8 cellular contexts compared by ENCODE assay signal in the genomic region with DNA sequence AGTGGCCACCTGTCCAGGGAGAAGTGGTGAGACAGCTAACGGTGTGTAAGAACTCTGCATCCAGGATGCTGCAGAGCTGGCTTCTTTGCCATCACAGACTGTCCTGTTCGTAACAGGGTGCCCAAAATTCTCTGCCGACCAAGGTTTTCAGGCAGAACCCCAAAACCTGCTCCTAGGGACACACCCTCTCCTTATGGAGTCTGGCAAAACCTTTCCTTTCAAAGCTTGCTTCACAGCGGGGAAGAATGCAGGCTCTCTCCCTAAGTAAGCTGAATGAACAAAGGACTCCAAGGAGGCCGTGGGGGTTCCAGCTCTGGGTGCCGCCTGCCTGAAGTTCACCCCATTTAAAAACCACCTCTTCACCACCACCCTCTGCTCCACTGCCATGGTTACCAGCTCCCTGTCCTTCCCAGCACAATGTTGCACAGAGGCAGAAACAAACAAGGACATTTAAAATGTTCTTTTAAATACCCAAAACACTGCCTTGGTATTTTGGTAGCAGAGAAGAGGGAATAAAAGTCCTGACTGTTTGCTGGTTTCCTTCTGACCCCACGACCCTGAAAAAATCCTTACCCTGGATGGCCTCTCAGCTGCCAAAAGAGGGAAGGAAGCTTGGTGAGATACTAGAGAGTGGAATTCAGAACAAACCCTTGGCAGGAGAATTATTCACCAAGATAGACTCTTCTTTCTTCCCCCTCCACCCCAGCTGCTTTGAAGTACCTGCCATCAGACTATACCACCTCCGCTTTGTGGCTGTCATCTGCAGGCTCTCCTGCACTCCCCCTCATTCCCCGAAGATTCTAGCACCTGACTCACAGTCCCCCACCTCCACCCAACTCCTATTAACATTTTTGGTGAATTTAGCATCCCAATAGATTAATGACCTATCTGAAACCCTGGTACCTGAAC. TPM values are rescaled to one million over a fixed set of nuclear protein-coding genes. Genes with fewer than 3 reads are reported as not detected.
DNase-seq lines count a peak whose midpoint lies in the region; ATAC-seq and TF ChIP-seq lines count a peak whose summit lies in the region.

No MANE protein-coding gene starts in this region.

- H3K27me3 ChIP-seq in Caco-2 (replicated peaks; ENCODE audit: control insufficient read depth, insufficient read depth, low read length) (no peaks in the 10 kb centered on the region), iPS DF 6.9 (ENCODE audit: control insufficient read depth, insufficient read depth, low read length) (peaks cover 1% of the 10 kb centered on the region; the same call in 1 of the 2 replicates), smooth muscle cell (ENCODE audit: low read depth) (no peaks in the 10 kb centered on the region)

- H3K36me3 Mint-ChIP-seq in Caco-2 (ENCODE audit: insufficient read depth, unreplicated experiment), result peaks cover 4% of the 10 kb centered on the region
- no peaks in the 10 kb centered on the region for H3K36me3 Mint-ChIP-seq in activated naive CD8-positive, alpha-beta T cell treated with anti-CD3 and anti-CD28 coated beads, Interleukin-2, amount 10 ng/mL, durations not matched to agents 7 days and 5 days

- H3K36me3 ChIP-seq in Caco-2 (ENCODE audit: control insufficient read depth, insufficient read depth, low read length) (no peaks in the 10 kb centered on the region), iPS DF 6.9 (ENCODE audit: control insufficient read depth, insufficient read depth, low read length) (no peaks in the 10 kb centered on the region), smooth muscle cell (ENCODE audit: low read depth) (no peaks in the 10 kb centered on the region)

- H3K79me2 ChIP-seq in smooth muscle cell (ENCODE audit: low read depth), result no peaks in the 10 kb centered on the region

- H2AFZ ChIP-seq in smooth muscle cell (ENCODE audit: low read depth), result no peak overlapping the region

- POLR2A ChIA-PET in Caco-2 (lab: Charles Lee), result interaction anchor here (0.6 to 0.7 kb wide), 4 partner anchors 62 to 1348 kb away, joined by 4 to 7 read pairs (median 5); no protein-coding TSS in a partner anchor
- POLR2A ChIA-PET in activated naive CD8-positive, alpha-beta T cell treated with anti-CD3 and anti-CD28 coated beads, Interleukin-2, amount 10 ng/mL, durations not matched to agents 7 days and 5 days (lab: Charles Lee), result interaction anchor here (0.6 to 4.7 kb wide), 10 partner anchors 10 to 181 kb away, joined by 3 to 79 read pairs (median 10); a partner anchor contains a TSS

- H3K4me2 ChIP-seq in smooth muscle cell, result peak overlapping the region; percentile 97

- H3K27ac ChIP-seq in iPS DF 6.9 (ENCODE audit: low read length), result no peak overlapping the region
- peak overlapping the region; percentile 90 for H3K27ac ChIP-seq in smooth muscle cell (ENCODE audit: low read depth)

- no peaks in the 10 kb centered on the region for H4K20me1 ChIP-seq in smooth muscle cell (ENCODE audit: low read depth)

- H3K9me3 ChIP-seq in Caco-2, result no peaks in the 10 kb centered on the region
- H3K9me3 ChIP-seq in iPS DF 6.9 (ENCODE audit: control insufficient read depth, insufficient read depth, low read length), result no peaks in the 10 kb centered on the region
- H3K9me3 ChIP-seq in smooth muscle cell (replicated peaks; ENCODE audit: low read depth), result no peaks in the 10 kb centered on the region

- H3K4me1 ChIP-seq in Caco-2 (no peaks in the 10 kb centered on the region), iPS DF 6.9 (ENCODE audit: control insufficient read depth, insufficient read depth, low read length) (peaks cover 3% of the 10 kb centered on the region; the same call in 1 of the 2 replicates), smooth muscle cell (ENCODE audit: low read depth) (peaks cover 13% of the 10 kb centered on the region)

- no peaks in the 10 kb centered on the region for H3K9me3 Mint-ChIP-seq in Caco-2 (ENCODE audit: unreplicated experiment)
- no peaks in the 10 kb centered on the region for H3K9me3 Mint-ChIP-seq in activated naive CD8-positive, alpha-beta T cell treated with anti-CD3 and anti-CD28 coated beads, Interleukin-2, amount 10 ng/mL, durations not matched to agents 7 days and 5 days

- H3K4me3 ChIP-seq in Caco-2 (ENCODE audit: low read depth, low read length) (no peak overlapping the region), iPS DF 6.9 (ENCODE audit: low read length) (peak overlapping the region; percentile 13; the same call in 1 of the 2 replicates), smooth muscle cell (peak overlapping the region; percentile 61)

- intact Hi-C loops in Caco-2 (cut with micrococcal nuclease; ENCODE audit: unreplicated experiment), result loop anchor here (5.0 kb wide), 1 partner anchor 61 kb away; no protein-coding TSS in a partner anchor

- peaks cover 16% of the 10 kb centered on the region for H3F3A ChIP-seq in smooth muscle cell (ENCODE audit: low read depth)

- no TSS peak for BruUV-seq in Caco-2 (replicated peaks; lab: Mats Ljungman, UMichigan)

- H3K9ac ChIP-seq in smooth muscle cell (ENCODE audit: low read depth), result no peak overlapping the region

- DNase-seq in Caco-2 (no peak), NCI-H1417 (lab: John Stamatoyannopoulos, UW) (peak; percentile 9 to 90 (median 80)), iPS DF 6.9 (ENCODE audit: low read depth, low spot score) (no peak), smooth muscle cell (lab: John Stamatoyannopoulos, UW; ENCODE audit: unreplicated experiment) (no peak), NCI-H2029 treated with DMSO at 0.1 percent for 48 hours (lab: John Stamatoyannopoulos, UW) (no peak), NCI-H510A (lab: John Stamatoyannopoulos, UW) (no peak)
- DNase-seq in activated naive CD8-positive, alpha-beta T cell treated with anti-CD3 and anti-CD28 coated beads, Interleukin-2, amount 10 ng/mL, durations not matched to agents 7 days and 5 days, result no peak

- H3K4me3 Mint-ChIP-seq in Caco-2 (ENCODE audit: unreplicated experiment), result peak overlapping the region; percentile 77
- H3K4me3 Mint-ChIP-seq in activated naive CD8-positive, alpha-beta T cell treated with anti-CD3 and anti-CD28 coated beads, Interleukin-2, amount 10 ng/mL, durations not matched to agents 7 days and 5 days, result peak overlapping the region; percentile 98

- CTCF ChIA-PET in Caco-2 (lab: Charles Lee), result no interaction called here

- WGBS in iPS DF 6.9 (ENCODE audit: insufficient coverage, insufficient read length), result no CpG with 5 or more reads among the region's 9 CpGs
- 43% methylated on average over 9 of the region's 9 CpGs for WGBS in smooth muscle cell (ENCODE audit: low lambda C conversion rate)

- no peak for ATAC-seq in activated naive CD8-positive, alpha-beta T cell treated with anti-CD3 and anti-CD28 coated beads, Interleukin-2, amount 10 ng/mL, durations not matched to agents 7 days and 5 days (ENCODE audit: low read depth)
- no peak for ATAC-seq in HG02623 (IDR thresholded peaks at IDR 0.05; ENCODE audit: unreplicated experiment)

- no peak for TF ChIP-seq CTCF in Caco-2 (IDR thresholded peaks at IDR 0.05; ENCODE audit: insufficient read depth in 1 of 2, low read depth in 1 of 2, low read length in 1 of 2, severe bottlenecking in 1 of 2, unreplicated experiment in 1 of 2)
- TF ChIP-seq CTCF in smooth muscle cell (IDR thresholded peaks at IDR 0.05; ENCODE audit: borderline replicate concordance, insufficient read depth, poor library complexity, severe bottlenecking), result no peak

- H3K27me3 Mint-ChIP-seq in Caco-2 (ENCODE audit: insufficient read depth, unreplicated experiment), result no peaks in the 10 kb centered on the region
- H3K27me3 Mint-ChIP-seq in activated naive CD8-positive, alpha-beta T cell treated with anti-CD3 and anti-CD28 coated beads, Interleukin-2, amount 10 ng/mL, durations not matched to agents 7 days and 5 days, result no peaks in the 10 kb centered on the region

- peak overlapping the region; percentile 87 for H3K27ac Mint-ChIP-seq in Caco-2 (ENCODE audit: unreplicated experiment)
- H3K27ac Mint-ChIP-seq in activated naive CD8-positive, alpha-beta T cell treated with anti-CD3 and anti-CD28 coated beads, Interleukin-2, amount 10 ng/mL, durations not matched to agents 7 days and 5 days, result peak overlapping the region; percentile 99

- no peaks in the 10 kb centered on the region for H3K4me1 Mint-ChIP-seq in Caco-2 (ENCODE audit: low read depth, unreplicated experiment)
- H3K4me1 Mint-ChIP-seq in activated naive CD8-positive, alpha-beta T cell treated with anti-CD3 and anti-CD28 coated beads, Interleukin-2, amount 10 ng/mL, durations not matched to agents 7 days and 5 days, result peaks cover 30% of the 10 kb centered on the region

RNA-seq across cellular contexts. Expression of a gene that starts 7.1 kb away (rescaled TPM):
- total RNA-seq in Caco-2 (2022), result 0.77 and 0.98 TPM in 2 replicates
- total RNA-seq in activated naive CD8-positive, alpha-beta T cell treated with anti-CD3 and anti-CD28 coated beads, Interleukin-2, amount 10 ng/mL, durations not matched to agents 7 days and 5 days, result 10 to 100 TPM; 16.2 TPM
- total RNA-seq in smooth muscle cell, result 13.5 and 25.7 TPM in 2 replicates
- 2.9 and 3.2 TPM in 2 replicates for polyA plus RNA-seq in smooth muscle cell

Comparison
In these comparisons a context has a peak if more than half of its experiments do, and no peak if none do; other contexts are left out.
1. DNase-seq: peak in NCI-H1417 (3 of 3); none in Caco-2 (0 of 2), activated naive CD8-positive, alpha-beta T cell treated with anti-CD3 and anti-CD28 coated beads, Interleukin-2, amount 10 ng/mL, durations not matched to agents 7 days and 5 days (single experiment), iPS DF 6.9 (single experiment), smooth muscle cell (single experiment), NCI-H2029 treated with DMSO at 0.1 percent for 48 hours (single experiment) and NCI-H510A (single experiment).